ENCODE assay signal across 16 cellular contexts in genomic region chr2:44929680-44930273, GRCh38. TPM values are rescaled to one million over a fixed set of nuclear protein-coding genes. Genes with fewer than 3 reads are reported as not detected.
DNase-seq lines count a peak whose midpoint lies in the region; ATAC-seq and TF ChIP-seq lines count a peak whose summit lies in the region.
"Had no signal": no experiment of that assay in that cellular context is flagged by ENCODE, and none has a peak within 500 bp of the region (broad histone marks: within the 10 kb centered on the region; RNA-seq: fewer than 3 reads in every experiment).

No MANE protein-coding gene starts in this region.

- CTCF ChIA-PET in activated naive CD4-positive, alpha-beta T cell treated with anti-CD3 and anti-CD28 coated beads, Interleukin-2, amount 10 ng/mL, durations not matched to agents 7 days and 5 days (lab: Charles Lee), result interaction anchor here (0.8 kb wide), 1 partner anchor 83 kb away, joined by 3 read pairs; no protein-coding TSS in a partner anchor
- CTCF ChIA-PET in activated naive CD4-positive, alpha-beta T cell treated with anti-CD3 and anti-CD28 coated beads for 36 hours (lab: Charles Lee), result no interaction called here
- CTCF ChIA-PET in WTC11 (lab: Charles Lee), result no interaction called here

- ATAC-seq in WTC11 (peak; percentile 7), left colon (peak; percentile 20)

- TF ChIP-seq POLR2A in stomach (IDR thresholded peaks at IDR 0.05), result no peak

- H3K27ac Mint-ChIP-seq in activated naive CD4-positive, alpha-beta T cell treated with anti-CD3 and anti-CD28 coated beads, Interleukin-2, amount 10 ng/mL, durations not matched to agents 7 days and 5 days, result peak overlapping the region; percentile 64
- no peak overlapping the region for H3K27ac Mint-ChIP-seq in activated naive CD4-positive, alpha-beta T cell treated with anti-CD3 and anti-CD28 coated beads for 36 hours
- H3K27ac Mint-ChIP-seq in WTC11 (no peak overlapping the region; the same call in 1 of the 2 replicates), HFFc6 (no peak overlapping the region)
- H3K27ac Mint-ChIP-seq: stimulated activated effector memory CD8-positive, alpha-beta T cell treated with anti-CD3 and anti-CD28 coated beads, Interleukin-12 subunit alpha, Interleukin-12 subunit beta, amount 100 ng/mL, for 72 hours had no signal

- WGBS in stomach, 5 donors, result 9 to 20% (median 12%) methylated on average over 21 to 44 of the region's 44 CpGs

- H3K27me3 ChIP-seq in stomach, result peaks cover 51 to 100% (median 96%) of the 10 kb centered on the region in 3 donors
- H3K27me3 ChIP-seq: ovary had no signal

- POLR2A ChIA-PET in WTC11 (lab: Charles Lee), result no interaction called here

- peaks cover 15% of the 10 kb centered on the region for H3K4me1 Mint-ChIP-seq in activated naive CD4-positive, alpha-beta T cell treated with anti-CD3 and anti-CD28 coated beads, Interleukin-2, amount 10 ng/mL, durations not matched to agents 7 days and 5 days
- H3K4me1 Mint-ChIP-seq in activated naive CD4-positive, alpha-beta T cell treated with anti-CD3 and anti-CD28 coated beads for 36 hours (ENCODE audit: low read depth), result peaks cover 31% of the 10 kb centered on the region
- H3K4me1 Mint-ChIP-seq in WTC11 (peaks cover 68% of the 10 kb centered on the region), HFFc6 (ENCODE audit: low read depth) (no peaks in the 10 kb centered on the region)

- H3K4me3 Mint-ChIP-seq in activated naive CD4-positive, alpha-beta T cell treated with anti-CD3 and anti-CD28 coated beads, Interleukin-2, amount 10 ng/mL, durations not matched to agents 7 days and 5 days, result no peak overlapping the region
- H3K4me3 Mint-ChIP-seq in activated naive CD4-positive, alpha-beta T cell treated with anti-CD3 and anti-CD28 coated beads for 36 hours, result no peak overlapping the region
- peak overlapping the region; percentile 60 for H3K4me3 Mint-ChIP-seq in WTC11
- no peak overlapping the region for H3K4me3 Mint-ChIP-seq in HFFc6
- H3K4me3 Mint-ChIP-seq: stimulated activated effector memory CD8-positive, alpha-beta T cell treated with anti-CD3 and anti-CD28 coated beads, Interleukin-12 subunit alpha, Interleukin-12 subunit beta, amount 100 ng/mL, for 72 hours had no signal

- H3K4me1 ChIP-seq in stomach, result peaks cover 27 to 50% (median 40%) of the 10 kb centered on the region in 4 donors

- peaks cover 93% of the 10 kb centered on the region for H3K27me3 Mint-ChIP-seq in activated naive CD4-positive, alpha-beta T cell treated with anti-CD3 and anti-CD28 coated beads, Interleukin-2, amount 10 ng/mL, durations not matched to agents 7 days and 5 days
- peaks cover 78% of the 10 kb centered on the region for H3K27me3 Mint-ChIP-seq in activated naive CD4-positive, alpha-beta T cell treated with anti-CD3 and anti-CD28 coated beads for 36 hours (ENCODE audit: low read depth)
- H3K27me3 Mint-ChIP-seq in WTC11 (ENCODE audit: low read depth) (peaks cover 95% of the 10 kb centered on the region), HFFc6 (ENCODE audit: insufficient read depth) (peaks cover 66% of the 10 kb centered on the region)

- no peaks in the 10 kb centered on the region for H3K9me3 ChIP-seq in stomach

- H3K9me3 Mint-ChIP-seq in activated naive CD4-positive, alpha-beta T cell treated with anti-CD3 and anti-CD28 coated beads, Interleukin-2, amount 10 ng/mL, durations not matched to agents 7 days and 5 days, result no peaks in the 10 kb centered on the region
- H3K9me3 Mint-ChIP-seq in activated naive CD4-positive, alpha-beta T cell treated with anti-CD3 and anti-CD28 coated beads for 36 hours, result no peaks in the 10 kb centered on the region
- no peaks in the 10 kb centered on the region for H3K9me3 Mint-ChIP-seq in WTC11
- H3K9me3 Mint-ChIP-seq in HFFc6, result no peaks in the 10 kb centered on the region
- H3K9me3 Mint-ChIP-seq: stimulated activated effector memory CD8-positive, alpha-beta T cell treated with anti-CD3 and anti-CD28 coated beads, Interleukin-12 subunit alpha, Interleukin-12 subunit beta, amount 100 ng/mL, for 72 hours had no signal

- no peak for TF ChIP-seq CTCF in WTC11 (IDR thresholded peaks at IDR 0.05)
- no peak for TF ChIP-seq CTCF in stomach (IDR thresholded peaks at IDR 0.05)
- TF ChIP-seq CTCF in HFFc6 (IDR thresholded peaks at IDR 0.05), result no peak

- no peak overlapping the region for H3K27ac ChIP-seq in stomach
- H3K27ac ChIP-seq: ovary had no signal

- DNase-seq in activated naive CD4-positive, alpha-beta T cell treated with anti-CD3 and anti-CD28 coated beads, Interleukin-2, amount 10 ng/mL, durations not matched to agents 7 days and 5 days, result no peak
- no peak for DNase-seq in activated naive CD4-positive, alpha-beta T cell treated with anti-CD3 and anti-CD28 coated beads for 36 hours
- DNase-seq in WTC11 (ENCODE audit: low spot score), result peak; percentile 73
- DNase-seq in left colon, result no peak
- DNase-seq in stomach, result no peak
- no peak for DNase-seq in globus pallidus (ENCODE audit: low spot score)
- no peak for DNase-seq in NCI-H748 (lab: John Stamatoyannopoulos, UW; ENCODE audit: unreplicated experiment)
- DNase-seq in HFFc6, result no peak
- DNase-seq: DND-41; NCI-H1436 treated with DMSO at 0.1 percent for 48 hours; NCI-H526 treated with DMSO at 0.1 percent for 48 hours; ovary; stimulated activated CD4-positive, alpha-beta T cell treated with anti-CD3 and anti-CD28 coated beads, Interleukin-1b, Interleukin-23, amount 100 ng/mL, for 48 hours had no signal

- intact Hi-C loops in activated naive CD4-positive, alpha-beta T cell treated with anti-CD3 and anti-CD28 coated beads for 36 hours (cut with micrococcal nuclease), result loop anchor here (1.0 kb wide), 1 partner anchor 14 kb away; no protein-coding TSS in a partner anchor
- intact Hi-C loops in left colon (cut with DNase I, micrococcal nuclease), result no loop called here
- intact Hi-C loops in stomach (cut with DNase I; ENCODE audit: low total_unique reads), result no loop called here

- H3K36me3 Mint-ChIP-seq in activated naive CD4-positive, alpha-beta T cell treated with anti-CD3 and anti-CD28 coated beads, Interleukin-2, amount 10 ng/mL, durations not matched to agents 7 days and 5 days, result no peaks in the 10 kb centered on the region
- H3K36me3 Mint-ChIP-seq in activated naive CD4-positive, alpha-beta T cell treated with anti-CD3 and anti-CD28 coated beads for 36 hours (ENCODE audit: low read depth), result no peaks in the 10 kb centered on the region
- H3K36me3 Mint-ChIP-seq in WTC11 (no peaks in the 10 kb centered on the region), HFFc6 (ENCODE audit: low read depth) (no peaks in the 10 kb centered on the region)
- H3K36me3 Mint-ChIP-seq: stimulated activated effector memory CD8-positive, alpha-beta T cell treated with anti-CD3 and anti-CD28 coated beads, Interleukin-12 subunit alpha, Interleukin-12 subunit beta, amount 100 ng/mL, for 72 hours had no signal

- H3K36me3 ChIP-seq in stomach, result no peaks in the 10 kb centered on the region
- H3K36me3 ChIP-seq: ovary had no signal

- peak overlapping the region in 3 of 4 donors; percentile 24 to 47 (median 39) for H3K4me3 ChIP-seq in stomach
- H3K4me3 ChIP-seq: ovary had no signal

- no peak for TF ChIP-seq EP300 in stomach (IDR thresholded peaks at IDR 0.05)

TF ChIP-seq in WTC11, 78 proteins besides CTCF, POLR2A, EP300 and RAD21 (continues in another document):
- no peak for TF ChIP-seq ZNF671 (CRISPR knock-in tag; IDR thresholded peaks at IDR 0.05)
- TF ChIP-seq, protein P1, sequence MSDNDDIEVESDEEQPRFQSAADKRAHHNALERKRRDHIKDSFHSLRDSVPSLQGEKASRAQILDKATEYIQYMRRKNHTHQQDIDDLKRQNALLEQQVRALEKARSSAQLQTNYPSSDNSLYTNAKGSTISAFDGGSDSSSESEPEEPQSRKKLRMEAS (CRISPR knock-in tag; IDR thresholded peaks at IDR 0.05), result no peak
- no peak; the same call in 1 of the 2 replicates for TF ChIP-seq FOXP1 (CRISPR knock-in tag; IDR thresholded peaks at IDR 0.05; ENCODE audit: borderline replicate concordance)
- TF ChIP-seq, protein P2, sequence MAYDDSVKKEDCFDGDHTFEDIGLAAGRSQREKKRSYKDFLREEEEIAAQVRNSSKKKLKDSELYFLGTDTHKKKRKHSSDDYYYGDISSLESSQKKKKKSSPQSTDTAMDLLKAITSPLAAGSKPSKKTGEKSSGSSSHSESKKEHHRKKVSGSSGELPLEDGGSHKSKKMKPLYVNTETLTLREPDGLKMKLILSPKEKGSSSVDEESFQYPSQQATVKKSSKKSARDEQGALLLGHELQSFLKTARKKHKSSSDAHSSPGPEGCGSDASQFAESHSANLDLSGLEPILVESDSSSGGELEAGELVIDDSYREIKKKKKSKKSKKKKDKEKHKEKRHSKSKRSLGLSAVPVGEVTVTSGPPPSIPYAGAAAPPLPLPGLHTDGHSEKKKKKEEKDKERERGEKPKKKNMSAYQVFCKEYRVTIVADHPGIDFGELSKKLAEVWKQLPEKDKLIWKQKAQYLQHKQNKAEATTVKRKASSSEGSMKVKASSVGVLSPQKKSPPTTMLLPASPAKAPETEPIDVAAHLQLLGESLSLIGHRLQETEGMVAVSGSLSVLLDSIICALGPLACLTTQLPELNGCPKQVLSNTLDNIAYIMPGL (CRISPR knock-in tag; IDR thresholded peaks at IDR 0.05), result no peak
- TF ChIP-seq NFE2L1 (CRISPR knock-in tag; IDR thresholded peaks at IDR 0.05), result no peak
- TF ChIP-seq GABPB1 (CRISPR knock-in tag; IDR thresholded peaks at IDR 0.05), result no peak
- TF ChIP-seq, protein P3, sequence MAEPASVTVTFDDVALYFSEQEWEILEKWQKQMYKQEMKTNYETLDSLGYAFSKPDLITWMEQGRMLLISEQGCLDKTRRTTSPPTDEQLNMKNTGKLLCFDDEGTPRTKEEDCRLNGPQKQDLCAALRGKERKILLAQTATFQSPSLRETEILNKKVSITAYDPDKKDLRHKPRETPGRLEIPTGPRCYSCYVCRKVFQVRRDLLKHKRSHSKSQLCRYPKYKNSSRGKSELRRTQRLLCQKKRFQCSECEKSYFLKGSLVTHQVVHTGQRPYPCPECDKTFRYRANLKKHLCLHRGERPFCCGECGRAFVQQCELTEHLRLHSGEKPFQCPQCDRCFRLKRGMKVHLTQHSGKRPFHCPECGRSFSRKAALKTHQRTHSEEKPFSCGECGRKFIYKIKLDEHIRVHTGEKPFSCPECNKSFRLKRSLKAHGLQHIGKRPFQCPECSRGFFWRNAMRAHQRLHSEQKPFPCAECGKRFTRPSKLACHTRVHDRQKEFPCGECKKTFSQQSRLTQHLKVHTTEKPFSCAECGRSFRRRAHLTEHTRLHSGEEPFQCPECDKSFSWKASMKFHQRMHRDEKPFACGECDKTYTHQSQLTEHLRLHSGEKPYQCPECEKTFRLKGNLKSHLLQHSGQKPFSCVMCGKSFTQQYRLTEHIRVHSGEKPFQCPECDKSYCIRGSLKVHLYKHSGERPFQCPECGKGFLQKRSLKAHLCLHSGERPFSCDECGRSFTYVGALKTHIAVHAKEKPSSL (CRISPR knock-in tag; conservative IDR thresholded peaks at IDR 0.05), result no peak
- no peak for TF ChIP-seq ZNF416 (CRISPR knock-in tag; IDR thresholded peaks at IDR 0.05)

RNA-seq across cellular contexts. Expression of gene SIX3, which starts 11.7 kb away (rescaled TPM):
- not detected for total RNA-seq in activated naive CD4-positive, alpha-beta T cell treated with anti-CD3 and anti-CD28 coated beads for 36 hours
- total RNA-seq in WTC11 (2021) (6.2 to 13.2 TPM (median 6.6 TPM) in 3 replicates), left colon (not detected), stomach (not detected)
- not detected for polyA plus RNA-seq in stomach
- not detected for total RNA-seq in HFFc6 (2021; fragmentation: NEBNext Ultra II Directional; extraction: Animal tissue kit (Norgen Biotek cat#: 25700))
- total RNA-seq: aorta, dermis microvascular lymphatic vessel endothelial cell, ovary had no signal
- polyA plus RNA-seq: aorta, ovary had no signal
